10 cellular contexts compared by ENCODE assay signal in the genomic region with DNA sequence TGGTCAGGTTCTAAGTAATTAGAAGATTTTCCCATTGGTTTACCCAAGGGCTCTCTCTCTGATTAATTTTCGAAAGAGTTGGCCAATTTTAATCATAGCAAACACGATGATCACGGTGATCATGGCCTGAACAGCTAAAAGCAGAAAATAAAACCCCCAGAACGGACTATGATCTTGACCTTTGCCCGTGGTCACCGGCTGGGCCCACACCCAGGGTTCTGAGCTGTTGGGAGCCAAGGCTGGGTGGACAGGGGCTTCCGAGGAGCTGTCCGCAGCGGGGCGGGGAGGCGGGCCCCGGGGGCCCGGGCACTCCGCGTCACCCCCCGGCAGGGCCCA. TPM values are rescaled to one million over a fixed set of nuclear protein-coding genes. Genes with fewer than 3 reads are reported as not detected.
DNase-seq lines count a peak whose midpoint lies in the region; ATAC-seq, FAIRE-seq and TF ChIP-seq lines count a peak whose summit lies in the region.
"Had no signal": no experiment of that assay in that cellular context is flagged by ENCODE, and none has a peak within 500 bp of the region (broad histone marks: within the 10 kb centered on the region; RNA-seq: fewer than 3 reads in every experiment).

No MANE protein-coding gene starts in this region.

- H3K27me3 ChIP-seq in HUES48 (ENCODE audit: control insufficient read depth, insufficient read depth, low read length) (peaks cover 37% of the 10 kb centered on the region), HepG2 (ENCODE audit: control insufficient read depth in 1 of 2, insufficient read depth in 2 of 2, low read length in 2 of 2) (0 out of 5 replicates have a peak, but pooled peaks cover 0 to 8% of the 10 kb centered on the region in 2 experiments), stomach (peaks cover 0 to 52% (median 15%) of the 10 kb centered on the region in 3 donors), SJCRH30 (no peaks in the 10 kb centered on the region)

- no peak for ATAC-seq in activated T-helper 17 cell treated with anti-CD3 and anti-CD28 coated beads, Interleukin-2, amount 50 U/mL, for 72 hours (replicated peaks)
- peak; percentile 66 for ATAC-seq in HepG2

- H3K4me1 Mint-ChIP-seq in activated T-helper 17 cell treated with anti-CD3 and anti-CD28 coated beads, Interleukin-2, amount 50 U/mL, for 72 hours: peaks cover 40% of the 10 kb centered on the region

- no peaks in the 10 kb centered on the region for H3K36me3 Mint-ChIP-seq in activated T-helper 17 cell treated with anti-CD3 and anti-CD28 coated beads, Interleukin-2, amount 50 U/mL, for 72 hours (ENCODE audit: low read depth)

- no TSS peak for BruUV-seq in HepG2 (replicated peaks; lab: Mats Ljungman, UMichigan)

- no peaks in the 10 kb centered on the region for H4K20me1 ChIP-seq in HepG2 (ENCODE audit: insufficient read depth, low read length)

- TF ChIP-seq EP300 in HepG2 (IDR thresholded peaks at IDR 0.05; ENCODE audit: low read depth in 2 of 2, low read length in 2 of 2): no peak
- TF ChIP-seq EP300 in HepG2 (CRISPR knock-in tag; IDR thresholded peaks at IDR 0.05; ENCODE audit: borderline replicate concordance): no peak
- no peak for TF ChIP-seq EP300 in stomach (IDR thresholded peaks at IDR 0.05)

- whole genome bisulfite sequencing in HepG2 (ENCODE audit: low lambda C conversion rate): 0% methylated on average over 6 of the region's 16 CpGs
- WGBS in stomach, 5 donors: 33 to 50% (median 42%) methylated on average over 4 to 16 of the region's 16 CpGs

- H3K4me3 ChIP-seq in HUES48 (ENCODE audit: low read depth, low read length): peak overlapping the region; percentile 54
- peak overlapping the region; percentile 35 to 71 (median 56) for H3K4me3 ChIP-seq in HepG2 (replicated peaks in 1 of 3; ENCODE audit: insufficient read depth in 1 of 3, low read depth in 2 of 3, low read length in 3 of 3)
- peak overlapping the region; percentile 22 to 42 (median 30) for H3K4me3 ChIP-seq in stomach
- H3K4me3 ChIP-seq in SJCRH30: no peak overlapping the region

- H3K4me1 ChIP-seq in HUES48 (ENCODE audit: control insufficient read depth, insufficient read depth, low read length): peaks cover 15% of the 10 kb centered on the region; the same call in 1 of the 2 replicates
- peaks cover 29% of the 10 kb centered on the region for H3K4me1 ChIP-seq in HepG2 (ENCODE audit: insufficient read depth, low read length)
- peaks cover 13 to 25% (median 20%) of the 10 kb centered on the region in 4 donors for H3K4me1 ChIP-seq in stomach
- no peaks in the 10 kb centered on the region for H3K4me1 ChIP-seq in SJCRH30

- intact Hi-C loops in HepG2 (cut with micrococcal nuclease; ENCODE audit: unreplicated experiment) (loop anchor here (5.0 kb wide), 2 partner anchors 44 to 421 kb away; a partner anchor contains a TSS), stomach (cut with DNase I; ENCODE audit: low total_unique reads) (no loop called here)

- no peak for TF ChIP-seq POLR2A in HepG2 (IDR thresholded peaks at IDR 0.05; ENCODE audit: insufficient read depth in 1 of 2, low read depth in 2 of 2, low read length in 2 of 2)
- no peak for TF ChIP-seq POLR2A in stomach (IDR thresholded peaks at IDR 0.05)

- CTCF ChIA-PET in HepG2 (lab: Yijun Ruan, JAX; ENCODE audit: low intra/inter-chr PET ratio, low total read pairs): no interaction called here

- H3K4me3 Mint-ChIP-seq in activated T-helper 17 cell treated with anti-CD3 and anti-CD28 coated beads, Interleukin-2, amount 50 U/mL, for 72 hours: peak overlapping the region; percentile 85

- no peak for TF ChIP-seq RAD21 in HepG2 (CRISPR knock-in tag; IDR thresholded peaks at IDR 0.05)

- H3K9me3 ChIP-seq in HUES48 (ENCODE audit: control insufficient read depth, insufficient read depth, low read length) (no peaks in the 10 kb centered on the region), HepG2 (ENCODE audit: low read length) (no peaks in the 10 kb centered on the region), stomach (no peaks in the 10 kb centered on the region), SJCRH30 (replicated peaks) (no peaks in the 10 kb centered on the region)

- H3K27ac ChIP-seq in HUES48 (ENCODE audit: low read depth, low read length) (no peak overlapping the region), HepG2 (ENCODE audit: extremely low read length, insufficient read depth, low read length) (no peak overlapping the region), stomach (peak overlapping the region in 4 of 5 donors; percentile 7 to 68 (median 56)), SJCRH30 (no peak overlapping the region)

- H3K9ac ChIP-seq in HUES48 (ENCODE audit: low read depth, low read length): no peak overlapping the region
- H3K9ac ChIP-seq in HepG2 (ENCODE audit: insufficient read depth, low read depth, low read length): peak overlapping the region; percentile 31; the same call in 1 of the 2 replicates

- H3K9me3 Mint-ChIP-seq in activated T-helper 17 cell treated with anti-CD3 and anti-CD28 coated beads, Interleukin-2, amount 50 U/mL, for 72 hours: no peaks in the 10 kb centered on the region

- DNase-seq in HepG2 (ENCODE audit: low spot score) (peak; percentile 12), stomach (no peak), NCI-H1930 (lab: John Stamatoyannopoulos, UW) (no peak), nucleus accumbens (lab: John Stamatoyannopoulos, UW) (no peak), SJCRH30 (no peak)
- DNase-seq: NCI-H1105 had no signal

- H2AFZ ChIP-seq in HepG2 (ENCODE audit: low read length): no peak overlapping the region

- peak overlapping the region; percentile 51 for H3K27ac Mint-ChIP-seq in activated T-helper 17 cell treated with anti-CD3 and anti-CD28 coated beads, Interleukin-2, amount 50 U/mL, for 72 hours

- H3K4me2 ChIP-seq in HepG2 (ENCODE audit: low read depth, low read length): peak overlapping the region; percentile 85

- TF ChIP-seq CTCF in HepG2 (CRISPR knock-in tag; IDR thresholded peaks at IDR 0.05) (no peak), stomach (IDR thresholded peaks at IDR 0.05) (no peak)

- no peaks in the 10 kb centered on the region for H3K27me3 Mint-ChIP-seq in activated T-helper 17 cell treated with anti-CD3 and anti-CD28 coated beads, Interleukin-2, amount 50 U/mL, for 72 hours

- POLR2A ChIA-PET in HepG2 (lab: Yijun Ruan, JAX): interaction anchor here (1.2 to 2.0 kb wide), 5 partner anchors 45 to 176 kb away, joined by 3 to 10 read pairs (median 6); a partner anchor contains a TSS

- H3K36me3 ChIP-seq in HUES48 (ENCODE audit: control insufficient read depth, insufficient read depth, low read length) (no peaks in the 10 kb centered on the region), HepG2 (replicated peaks in 1 of 2; ENCODE audit: control insufficient read depth in 1 of 2, insufficient read depth in 2 of 2, low read length in 2 of 2) (no peaks in the 10 kb centered on the region), stomach (no peaks in the 10 kb centered on the region), SJCRH30 (no peaks in the 10 kb centered on the region)

- no peaks in the 10 kb centered on the region for H3K79me2 ChIP-seq in HepG2 (ENCODE audit: insufficient read depth, low read length)

- in situ Hi-C loops in HepG2 (cut with HindIII; ENCODE audit: extremely low pct_ligation_motif_present, low pct_unique_long_range_greater_than_20kb): no loop called here

- no peak for FAIRE-seq in HepG2 (lab: Jason Lieb, UNC)

RNA-seq across cellular contexts. Expression of a gene that starts 2.5 kb away (rescaled TPM):
- 1 to 10 TPM; 1.4 TPM for total RNA-seq in activated T-helper 17 cell treated with anti-CD3 and anti-CD28 coated beads, Interleukin-2, amount 50 U/mL, for 72 hours
- total RNA-seq in HepG2 (2016; rRNA removed; fragmentation: Illumina TruSeq; extraction: Trizol): not detected in 2 replicates
- not detected in 2 replicates for total RNA-seq in HepG2 (2016; cell fraction: cytosol; rRNA removed; fragmentation: Illumina TruSeq; extraction: Trizol; ENCODE audit: low read depth)
- total RNA-seq in HepG2 (2016; cell fraction: insoluble cytoplasmic fraction; rRNA removed; fragmentation: Illumina TruSeq; extraction: Trizol): not detected in 2 replicates
- total RNA-seq in HepG2 (2016; cell fraction: membrane; rRNA removed; fragmentation: Illumina TruSeq; extraction: Trizol): not detected in 2 replicates
- not detected in 2 replicates for total RNA-seq in HepG2 (2016; cell fraction: nucleus; rRNA removed; fragmentation: Illumina TruSeq; extraction: Trizol)
- 0.01 TPM in 1 of 2 replicates, not detected in the other for polyA plus RNA-seq in HepG2 (2011; rRNA removed)
- 0.01 TPM in 1 of 2 replicates, not detected in the other for polyA plus RNA-seq in HepG2 (2011; cell fraction: cytosol; rRNA removed)
- 0.07 TPM in 1 of 2 replicates, not detected in the other for polyA plus RNA-seq in HepG2 (2011; cell fraction: nucleus; rRNA removed)
- not detected in 2 replicates for polyA plus RNA-seq in HepG2 (2012)
- not detected in 2 replicates for polyA plus RNA-seq in HepG2 (2016; cell fraction: cytosol; fragmentation: Illumina TruSeq; extraction: Trizol; ENCODE audit: low read depth)
- polyA plus RNA-seq in HepG2 (2016; cell fraction: insoluble cytoplasmic fraction; fragmentation: Illumina TruSeq; extraction: Trizol; ENCODE audit: low read depth): not detected in 2 replicates
- not detected in 2 replicates for polyA plus RNA-seq in HepG2 (2016; cell fraction: membrane; fragmentation: Illumina TruSeq; extraction: Trizol; ENCODE audit: low read depth)
- not detected in 2 replicates for polyA plus RNA-seq in HepG2 (2016; cell fraction: nucleus; fragmentation: Illumina TruSeq; extraction: Trizol; ENCODE audit: insufficient read depth, low read depth)
- 0.04 TPM in 1 of 2 replicates, not detected in the other for polyA minus RNA-seq in HepG2 (2011; rRNA and poly(A)+ RNA removed; ENCODE audit: low replicate concordance)
- polyA minus RNA-seq in HepG2 (2011; cell fraction: cytosol; rRNA and poly(A)+ RNA removed): not detected in 2 replicates
- 0.25 and 0.39 TPM in 2 replicates for polyA minus RNA-seq in HepG2 (2011; cell fraction: nucleus; rRNA and poly(A)+ RNA removed)
- total RNA-seq in stomach: under 1 TPM in 1 of 5 donors, not detected in 4; 0.18 TPM
- polyA plus RNA-seq in stomach: not detected
- total RNA-seq in SJCRH30 (2014; rRNA removed; shearing (Covaris generic)): not detected in 2 replicates
- total RNA-seq: RPMI7951 had no signal

RNA-seq across cellular contexts. Expression of a gene that starts 27.0 kb away (rescaled TPM):
- total RNA-seq in activated T-helper 17 cell treated with anti-CD3 and anti-CD28 coated beads, Interleukin-2, amount 50 U/mL, for 72 hours: not detected
- total RNA-seq in HepG2 (2016; rRNA removed; fragmentation: Illumina TruSeq; extraction: Trizol): not detected in 2 replicates
- total RNA-seq in HepG2 (2016; cell fraction: cytosol; rRNA removed; fragmentation: Illumina TruSeq; extraction: Trizol; ENCODE audit: low read depth): not detected in 2 replicates
- not detected in 2 replicates for total RNA-seq in HepG2 (2016; cell fraction: insoluble cytoplasmic fraction; rRNA removed; fragmentation: Illumina TruSeq; extraction: Trizol)
- total RNA-seq in HepG2 (2016; cell fraction: membrane; rRNA removed; fragmentation: Illumina TruSeq; extraction: Trizol): not detected in 2 replicates
- not detected in 2 replicates for total RNA-seq in HepG2 (2016; cell fraction: nucleus; rRNA removed; fragmentation: Illumina TruSeq; extraction: Trizol)
- not detected in 2 replicates for polyA plus RNA-seq in HepG2 (2011; rRNA removed)
- polyA plus RNA-seq in HepG2 (2011; cell fraction: cytosol; rRNA removed): not detected in 2 replicates
- polyA plus RNA-seq in HepG2 (2011; cell fraction: nucleus; rRNA removed): not detected in 2 replicates
- not detected in 2 replicates for polyA plus RNA-seq in HepG2 (2012)
- not detected in 2 replicates for polyA plus RNA-seq in HepG2 (2016; cell fraction: cytosol; fragmentation: Illumina TruSeq; extraction: Trizol; ENCODE audit: low read depth)
- not detected in 2 replicates for polyA plus RNA-seq in HepG2 (2016; cell fraction: insoluble cytoplasmic fraction; fragmentation: Illumina TruSeq; extraction: Trizol; ENCODE audit: low read depth)
- not detected in 2 replicates for polyA plus RNA-seq in HepG2 (2016; cell fraction: membrane; fragmentation: Illumina TruSeq; extraction: Trizol; ENCODE audit: low read depth)
- not detected in 2 replicates for polyA plus RNA-seq in HepG2 (2016; cell fraction: nucleus; fragmentation: Illumina TruSeq; extraction: Trizol; ENCODE audit: insufficient read depth, low read depth)
- polyA minus RNA-seq in HepG2 (2011; rRNA and poly(A)+ RNA removed; ENCODE audit: low replicate concordance): 0.05 TPM in 1 of 2 replicates, not detected in the other
- polyA minus RNA-seq in HepG2 (2011; cell fraction: cytosol; rRNA and poly(A)+ RNA removed): not detected in 2 replicates
- not detected in 2 replicates for polyA minus RNA-seq in HepG2 (2011; cell fraction: nucleus; rRNA and poly(A)+ RNA removed)
- under 1 TPM in 2 of 5 donors, not detected in 3; 0.37 to 0.43 TPM for total RNA-seq in stomach
- polyA plus RNA-seq in stomach: 1 to 10 TPM in 2 of 3 donors, under 1 TPM in 1; 0.03 to 1.7 (median 1.1) TPM
- 0.08 TPM in 1 of 2 replicates, not detected in the other for total RNA-seq in SJCRH30 (2014; rRNA removed; shearing (Covaris generic))
- total RNA-seq: activated CD8-positive, alpha-beta memory T cell treated with anti-CD3 and anti-CD28 coated beads for 36 hours had no signal

RNA-seq across cellular contexts. Expression of a gene that starts 45.4 kb away (rescaled TPM):
- not detected for total RNA-seq in activated T-helper 17 cell treated with anti-CD3 and anti-CD28 coated beads, Interleukin-2, amount 50 U/mL, for 72 hours
- total RNA-seq in HepG2 (2016; rRNA removed; fragmentation: Illumina TruSeq; extraction: Trizol) (16.3 and 27.7 TPM in 2 replicates), stomach (not detected)
- total RNA-seq in HepG2 (2016; cell fraction: cytosol; rRNA removed; fragmentation: Illumina TruSeq; extraction: Trizol; ENCODE audit: low read depth): 4.8 and 4.9 TPM in 2 replicates
- 11.8 and 26.8 TPM in 2 replicates for total RNA-seq in HepG2 (2016; cell fraction: insoluble cytoplasmic fraction; rRNA removed; fragmentation: Illumina TruSeq; extraction: Trizol)
- 14.4 and 15.6 TPM in 2 replicates for total RNA-seq in HepG2 (2016; cell fraction: membrane; rRNA removed; fragmentation: Illumina TruSeq; extraction: Trizol)
- 34.1 and 42.6 TPM in 2 replicates for total RNA-seq in HepG2 (2016; cell fraction: nucleus; rRNA removed; fragmentation: Illumina TruSeq; extraction: Trizol)
- polyA plus RNA-seq in HepG2 (2011; rRNA removed) (26.7 and 29.3 TPM in 2 replicates), stomach (not detected)
- polyA plus RNA-seq in HepG2 (2011; cell fraction: cytosol; rRNA removed): 12.6 and 16.6 TPM in 2 replicates
- polyA plus RNA-seq in HepG2 (2011; cell fraction: nucleus; rRNA removed): 18.2 and 18.5 TPM in 2 replicates
- polyA plus RNA-seq in HepG2 (2012): 19.0 and 20.2 TPM in 2 replicates
- polyA plus RNA-seq in HepG2 (2016; cell fraction: cytosol; fragmentation: Illumina TruSeq; extraction: Trizol; ENCODE audit: low read depth): 8.8 and 9.3 TPM in 2 replicates
- 27.5 and 38.0 TPM in 2 replicates for polyA plus RNA-seq in HepG2 (2016; cell fraction: insoluble cytoplasmic fraction; fragmentation: Illumina TruSeq; extraction: Trizol; ENCODE audit: low read depth)
- polyA plus RNA-seq in HepG2 (2016; cell fraction: membrane; fragmentation: Illumina TruSeq; extraction: Trizol; ENCODE audit: low read depth): 18.2 and 23.6 TPM in 2 replicates
- polyA plus RNA-seq in HepG2 (2016; cell fraction: nucleus; fragmentation: Illumina TruSeq; extraction: Trizol; ENCODE audit: insufficient read depth, low read depth): 100 and 101 TPM in 2 replicates
- 66.5 TPM in 1 of 2 replicates, not detected in the other for polyA minus RNA-seq in HepG2 (2011; rRNA and poly(A)+ RNA removed; ENCODE audit: low replicate concordance)
- polyA minus RNA-seq in HepG2 (2011; cell fraction: cytosol; rRNA and poly(A)+ RNA removed): 19.2 and 22.2 TPM in 2 replicates
- polyA minus RNA-seq in HepG2 (2011; cell fraction: nucleus; rRNA and poly(A)+ RNA removed): 6.3 and 7.8 TPM in 2 replicates
- total RNA-seq in SJCRH30 (2014; rRNA removed; shearing (Covaris generic)): not detected in 2 replicates
- total RNA-seq: activated CD8-positive, alpha-beta memory T cell treated with anti-CD3 and anti-CD28 coated beads for 36 hours; RPMI7951 had no signal

Comparison
In these comparisons a context has a peak if more than half of its experiments do, and no peak if none do; other contexts are left out.
1. H3K27ac ChIP-seq: peak in stomach (4 of 5); none in HUES48 (single experiment), HepG2 (single experiment) and SJCRH30 (single experiment).